Comparison of ENCODE assay signal across 2 cellular contexts in genomic region chr15:77468896-77469295, GRCh38.
TF ChIP-seq lines count a peak whose summit lies in the region.

No MANE protein-coding gene starts in this region.

TF ChIP-seq in GM12891, 5 proteins besides CTCF, POLR2A, EP300 and RAD21:
- no peak for TF ChIP-seq PAX5 (IDR thresholded peaks at IDR 0.05; ENCODE audit: insufficient read depth, low read length, severe bottlenecking)
- no peak for TF ChIP-seq TAF1 (IDR thresholded peaks at IDR 0.05; ENCODE audit: low read depth, low read length)
- no peak for TF ChIP-seq SPI1 (IDR thresholded peaks at IDR 0.05; ENCODE audit: low read depth, low read length)
- no peak for TF ChIP-seq POLR2AphosphoS5 (IDR thresholded peaks at IDR 0.05; ENCODE audit: low read depth, low read length)
- no peak for TF ChIP-seq POU2F2 (IDR thresholded peaks at IDR 0.05; ENCODE audit: low read depth, low read length)

TF ChIP-seq in H1, 55 proteins besides CTCF, POLR2A, EP300 and RAD21:
- no peak for TF ChIP-seq CHD1 (IDR thresholded peaks at IDR 0.05; ENCODE audit: low read depth, low read length)
- TF ChIP-seq TEAD4 (IDR thresholded peaks at IDR 0.05; ENCODE audit: low read depth, low read length) = 0 out of 2 replicates have a peak, but pooled peaks have one; percentile 20
- TF ChIP-seq POLR2AphosphoS5 (IDR thresholded peaks at IDR 0.05; ENCODE audit: low read depth, low read length) = no peak
- no peak for TF ChIP-seq SIN3A (conservative IDR thresholded peaks at IDR 0.05 in 1 of 2, IDR thresholded peaks at IDR 0.05 in 1 of 2; ENCODE audit: low read depth in 1 of 2, low read length in 2 of 2)
- no peak for TF ChIP-seq KDM4A (IDR thresholded peaks at IDR 0.05; ENCODE audit: low read depth, low read length, severe bottlenecking)
- no peak for TF ChIP-seq CHD2 (IDR thresholded peaks at IDR 0.05; ENCODE audit: low read length)
- no peak for TF ChIP-seq ZNF274 (IDR thresholded peaks at IDR 0.05; ENCODE audit: borderline replicate concordance, extremely low read depth, low read length)
